In the genomic region with DNA sequence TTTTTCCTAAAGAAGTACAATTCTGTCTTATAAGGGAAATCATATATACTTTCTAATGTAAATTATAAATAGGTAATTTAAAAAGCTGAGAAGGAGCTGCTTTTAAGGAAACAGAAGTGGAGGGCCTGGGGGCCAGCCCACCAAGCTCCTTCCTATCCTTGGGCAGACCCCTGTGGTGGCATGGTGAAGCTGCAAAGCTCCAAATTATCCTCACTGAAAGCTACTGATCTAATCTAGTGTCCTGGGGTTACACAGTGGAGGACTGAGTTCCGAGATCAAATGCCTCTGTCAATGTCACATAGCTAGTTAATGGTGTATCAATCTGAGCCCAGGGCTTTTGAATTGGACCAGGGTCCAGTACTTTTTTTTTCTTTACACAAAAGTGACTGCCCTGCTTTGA, we compare ENCODE assay signal across 17 cellular contexts.
"Had no signal": no experiment of that assay in that cellular context is flagged by ENCODE, and none has a peak within 500 bp of the region (broad histone marks: within the 10 kb centered on the region; RNA-seq: fewer than 3 reads in every experiment).

No MANE protein-coding gene starts in this region.

- H3K9me3 ChIP-seq: psoas muscle, thoracic aorta had no signal

- H2AFZ ChIP-seq: hepatocyte had no signal

- H3K4me1 ChIP-seq: psoas muscle had no signal

- DNase-seq: activated CD4-positive, alpha-beta memory T cell treated with anti-CD3 and anti-CD28 coated beads, Interleukin-2, amount 10 ng/mL, durations not matched to agents 7 days and 5 days; activated CD4-positive, alpha-beta T cell treated with anti-CD3 and anti-CD28 coated beads for 4 hours; activated effector memory CD4-positive, alpha-beta T cell treated with Interleukin-2 at 50 U/mL for 16 hours; activated naive CD4-positive, alpha-beta T cell treated with anti-CD3 and anti-CD28 coated beads, Interleukin-2, amount 50 U/mL, for 16 hours; activated T-cell treated with anti-CD3 and anti-CD28 coated beads, Interleukin-2, amount 50 U/mL, for 24 hours; adrenal gland; kidney; left ventricle myocardium inferior; mesenchymal stem cell; psoas muscle; stimulated activated CD4-positive, alpha-beta T cell treated with anti-CD3 and anti-CD28 coated beads, Interleukin-2, amount 100 ng/mL, for 24 hours; T-helper 1 cell; WERI-Rb-1 had no signal

- ATAC-seq: sciatic nerve had no signal

- H3K27ac Mint-ChIP-seq: activated CD4-positive, alpha-beta memory T cell treated with anti-CD3 and anti-CD28 coated beads, Interleukin-2, amount 10 ng/mL, durations not matched to agents 7 days and 5 days; activated T-cell treated with anti-CD3 and anti-CD28 coated beads, Interleukin-2, amount 50 U/mL, for 24 hours; nephron had no signal

- H3K4me3 ChIP-seq: adrenal gland, hepatocyte, left ventricle myocardium inferior, psoas muscle, thoracic aorta had no signal

- H3K36me3 ChIP-seq: adrenal gland, left ventricle myocardium inferior, thoracic aorta, WERI-Rb-1 had no signal

- H3K79me2 ChIP-seq: hepatocyte had no signal

- H3K27me3 Mint-ChIP-seq: activated CD4-positive, alpha-beta memory T cell treated with anti-CD3 and anti-CD28 coated beads, Interleukin-2, amount 10 ng/mL, durations not matched to agents 7 days and 5 days; activated T-cell treated with anti-CD3 and anti-CD28 coated beads, Interleukin-2, amount 50 U/mL, for 24 hours had no signal

- H3K27ac ChIP-seq: adrenal gland, hepatocyte, left ventricle myocardium inferior, psoas muscle, thoracic aorta, WERI-Rb-1 had no signal

- H3K27me3 ChIP-seq: adrenal gland, hepatocyte had no signal

- H3K4me3 Mint-ChIP-seq: activated CD4-positive, alpha-beta memory T cell treated with anti-CD3 and anti-CD28 coated beads, Interleukin-2, amount 10 ng/mL, durations not matched to agents 7 days and 5 days; activated T-cell treated with anti-CD3 and anti-CD28 coated beads, Interleukin-2, amount 50 U/mL, for 24 hours; nephron had no signal
